ENCODE assay signal across 8 cellular contexts in genomic region chr14:74905595-74906142, GRCh38. TPM values are rescaled to one million over a fixed set of nuclear protein-coding genes. Genes with fewer than 3 reads are reported as not detected.
A peak's percentile ranks its signal among the peaks of the same experiment; 100 is the strongest.
DNase-seq lines count a peak whose midpoint lies in the region; ATAC-seq and TF ChIP-seq lines count a peak whose summit lies in the region.

No MANE protein-coding gene starts in this region.

- H3K27ac ChIP-seq in OCI-LY1 (ENCODE audit: low read depth, low read length, poor library complexity, severe bottlenecking) (no peak overlapping the region), fibroblast of lung (ENCODE audit: insufficient read depth, low read length) (peak overlapping the region; percentile 19), neutrophil (no peak overlapping the region), suprapubic skin (no peak overlapping the region)

- H3K4me2 ChIP-seq in OCI-LY1 (ENCODE audit: low read length) = no peak overlapping the region
- no peak overlapping the region for H3K4me2 ChIP-seq in fibroblast of lung (ENCODE audit: extremely low read depth, insufficient read depth, low read length)

- WGBS in suprapubic skin = 20% methylated on average over 10 of the region's 14 CpGs

- no peaks in the 10 kb centered on the region for H4K20me1 ChIP-seq in OCI-LY1 (ENCODE audit: insufficient read depth, low read length)
- no peaks in the 10 kb centered on the region for H4K20me1 ChIP-seq in fibroblast of lung (ENCODE audit: control insufficient read depth, extremely low read depth, insufficient read depth, low read length)

- no peaks in the 10 kb centered on the region for H3K79me2 ChIP-seq in OCI-LY1 (ENCODE audit: insufficient read depth, low read length)
- no peaks in the 10 kb centered on the region for H3K79me2 ChIP-seq in fibroblast of lung (ENCODE audit: control insufficient read depth, insufficient read depth, low read length)

- H3K9me3 ChIP-seq in OCI-LY1 (ENCODE audit: low read length) (no peaks in the 10 kb centered on the region), fibroblast of lung (ENCODE audit: control insufficient read depth, insufficient read depth, low read depth, low read length) (no peaks in the 10 kb centered on the region), neutrophil (no peaks in the 10 kb centered on the region), suprapubic skin (no peaks in the 10 kb centered on the region)

- no peaks in the 10 kb centered on the region; the same call in 1 of the 2 replicates for H3K27me3 ChIP-seq in OCI-LY1 (ENCODE audit: insufficient read depth, low read length)
- H3K27me3 ChIP-seq in fibroblast of lung (ENCODE audit: control insufficient read depth, insufficient read depth, low read length) = no peaks in the 10 kb centered on the region
- H3K27me3 ChIP-seq in neutrophil = no peaks in the 10 kb centered on the region
- H3K27me3 ChIP-seq in suprapubic skin = no peaks in the 10 kb centered on the region

- H3F3A ChIP-seq in OCI-LY1 (ENCODE audit: insufficient read depth, low read length) = no peaks in the 10 kb centered on the region

- no peak overlapping the region for H2AFZ ChIP-seq in OCI-LY1 (ENCODE audit: low read length)
- H2AFZ ChIP-seq in fibroblast of lung (ENCODE audit: low read length) = no peak overlapping the region

- no peak for ATAC-seq in HG03095 (IDR thresholded peaks at IDR 0.05; ENCODE audit: unreplicated experiment)

- TF ChIP-seq POLR2A in suprapubic skin (IDR thresholded peaks at IDR 0.05) = no peak

- H3K36me3 ChIP-seq in OCI-LY1 (ENCODE audit: insufficient read depth, low read length) = peaks cover 49% of the 10 kb centered on the region
- H3K36me3 ChIP-seq in fibroblast of lung (ENCODE audit: control insufficient read depth, insufficient read depth, low read length) = peaks cover 17% of the 10 kb centered on the region
- H3K36me3 ChIP-seq in neutrophil = peaks cover 62% of the 10 kb centered on the region
- peaks cover 40% of the 10 kb centered on the region for H3K36me3 ChIP-seq in suprapubic skin

- TF ChIP-seq CTCF in AG09309 (IDR thresholded peaks at IDR 0.05; ENCODE audit: control insufficient read depth, insufficient read depth, low read depth, low read length, missing control alignments) = peak; percentile 98
- TF ChIP-seq CTCF in OCI-LY1 (IDR thresholded peaks at IDR 0.05; ENCODE audit: low read length) = peak; percentile 96
- TF ChIP-seq CTCF in fibroblast of lung (conservative IDR thresholded peaks at IDR 0.05 in 1 of 2, IDR thresholded peaks at IDR 0.05 in 1 of 2; ENCODE audit: low read depth in 1 of 2, low read length in 2 of 2) = peak; percentile 91 to 98
- TF ChIP-seq CTCF in neutrophil (IDR thresholded peaks at IDR 0.05) = peak; percentile 83
- TF ChIP-seq CTCF in suprapubic skin (IDR thresholded peaks at IDR 0.05) = peak; percentile 87 to 91

- no peak overlapping the region for H3K4me3 ChIP-seq in AG09309 (ENCODE audit: control insufficient read depth, low read depth, low read length)
- no peak overlapping the region for H3K4me3 ChIP-seq in OCI-LY1 (ENCODE audit: low read depth, low read length, poor library complexity, severe bottlenecking)
- no peak overlapping the region for H3K4me3 ChIP-seq in fibroblast of lung (replicated peaks in 1 of 4; ENCODE audit: control extremely low read depth in 1 of 4, insufficient read depth in 1 of 4, low read depth in 3 of 4, low read length in 4 of 4)
- no peak overlapping the region for H3K4me3 ChIP-seq in neutrophil (ENCODE audit: low read depth in 1 of 2, low read length in 1 of 2)
- no peak overlapping the region for H3K4me3 ChIP-seq in suprapubic skin

- no peak for TF ChIP-seq EP300 in suprapubic skin (IDR thresholded peaks at IDR 0.05)

- no peak overlapping the region for H3K9ac ChIP-seq in OCI-LY1 (ENCODE audit: low read length)
- H3K9ac ChIP-seq in fibroblast of lung (ENCODE audit: insufficient read depth, low read length) = no peak overlapping the region

- DNase-seq in AG09309 (ENCODE audit: low read depth) (no peak), GM19238 (ENCODE audit: insufficient read length, low spot score) (peak; percentile 74), fibroblast of lung (ENCODE audit: low read depth in 2 of 2) (peak; percentile 20 to 53), suprapubic skin (ENCODE audit: low spot score in 2 of 2) (peak in 1 of 2 donors; percentile 89)
- DNase-seq in activated T-cell treated with anti-CD3 and anti-CD28 coated beads, Interleukin-2, amount 50 U/mL, for 48 hours = peak; percentile 88

- H3K9me2 ChIP-seq in OCI-LY1 (ENCODE audit: low read depth, low read length) = no peaks in the 10 kb centered on the region

- H3K4me1 ChIP-seq in OCI-LY1 (ENCODE audit: insufficient read depth, low read length, severe bottlenecking) (no peaks in the 10 kb centered on the region), fibroblast of lung (ENCODE audit: control insufficient read depth, extremely low read depth, insufficient read depth, low read length) (peaks cover 6% of the 10 kb centered on the region), neutrophil (ENCODE audit: control insufficient read depth in 1 of 2, insufficient read depth in 1 of 2, low read depth in 1 of 2, low read length in 1 of 2) (no peaks in the 10 kb centered on the region), suprapubic skin (peaks cover 39% of the 10 kb centered on the region)

RNA-seq across cellular contexts. Expression of gene RPS6KL1, which starts 17.4 kb away (rescaled TPM):
- total RNA-seq in fibroblast of lung (0.26 and 1.2 TPM in 2 replicates), suprapubic skin (1 to 10 TPM in 3 of 4 donors, under 1 TPM in 1; 0.86 to 7.5 (median 1.8) TPM)
- polyA plus RNA-seq in fibroblast of lung = 0.52 and 1.4 TPM in 2 replicates
- 0.26 and 1.2 TPM in 2 replicates for polyA plus RNA-seq in fibroblast of lung (2012)
- not detected in 2 replicates for polyA minus RNA-seq in fibroblast of lung (ENCODE audit: low replicate concordance)

RNA-seq across cellular contexts. Expression of gene DLST, which starts 24.0 kb away (rescaled TPM):
- 47.0 and 95.3 TPM in 2 replicates for total RNA-seq in fibroblast of lung
- 214 and 236 TPM in 2 replicates for polyA plus RNA-seq in fibroblast of lung
- polyA plus RNA-seq in fibroblast of lung (2012) = 108 and 115 TPM in 2 replicates
- polyA minus RNA-seq in fibroblast of lung (ENCODE audit: low replicate concordance) = 204 and 217 TPM in 2 replicates
- 100 to 1,000 TPM in 1 of 4 donors, 10 to 100 TPM in 3; 79.1 to 190 (median 97.2) TPM for total RNA-seq in suprapubic skin

RNA-seq across cellular contexts. Expression of gene PROX2, which starts 29.7 kb away (rescaled TPM):
- total RNA-seq in fibroblast of lung (not detected in 2 replicates), suprapubic skin (under 1 TPM in 3 of 4 donors, not detected in 1; 0.10 to 0.97 (median 0.11) TPM)
- polyA plus RNA-seq in fibroblast of lung = 0.01 TPM in 1 of 2 replicates, not detected in the other
- polyA plus RNA-seq in fibroblast of lung (2012) = not detected in 2 replicates
- not detected in 2 replicates for polyA minus RNA-seq in fibroblast of lung (ENCODE audit: low replicate concordance)

RNA-seq across cellular contexts. Expression of gene PGF, which starts 49.7 kb away (rescaled TPM):
- 4.6 and 7.6 TPM in 2 replicates for total RNA-seq in fibroblast of lung
- polyA plus RNA-seq in fibroblast of lung = 0.84 and 1.1 TPM in 2 replicates
- 2.1 and 2.4 TPM in 2 replicates for polyA plus RNA-seq in fibroblast of lung (2012)
- 0.52 and 4.4 TPM in 2 replicates for polyA minus RNA-seq in fibroblast of lung (ENCODE audit: low replicate concordance)
- total RNA-seq in suprapubic skin = 10 to 100 TPM in 1 of 4 donors, 1 to 10 TPM in 3; 3.5 to 10.5 (median 7.9) TPM
